In the genomic region with DNA sequence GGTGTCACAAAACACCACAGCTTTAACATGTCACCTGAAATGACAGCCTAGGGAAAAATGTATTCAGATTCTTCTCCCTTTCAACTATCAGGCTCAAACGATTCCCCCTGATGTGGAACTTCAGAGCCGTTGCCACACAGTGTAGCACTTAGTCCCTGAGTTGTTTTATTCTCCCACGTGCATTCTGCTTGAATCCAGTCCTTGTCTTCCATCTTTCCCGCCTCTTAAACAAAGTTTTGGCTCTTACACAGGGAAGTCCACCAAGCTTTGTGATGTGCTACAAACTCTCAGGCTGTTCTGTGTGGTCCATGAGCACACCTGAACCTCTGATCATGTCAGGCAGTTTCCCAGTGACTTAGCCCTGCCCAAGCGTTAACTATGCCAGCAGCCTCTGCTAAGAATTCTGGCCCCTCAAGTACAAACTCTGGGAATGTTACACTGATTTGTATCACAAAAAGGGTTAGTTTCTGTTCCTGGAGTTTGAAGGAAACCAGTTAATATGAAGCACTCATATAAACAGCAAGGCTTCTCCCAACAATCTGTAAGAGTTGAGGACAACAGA, we compare ENCODE assay signal across 1 cellular context.
TF ChIP-seq lines count a peak whose summit lies in the region.

No MANE protein-coding gene starts in this region.

TF ChIP-seq in H1, 55 proteins besides CTCF, POLR2A, EP300 and RAD21:
- TF ChIP-seq TAF7 (optimal IDR thresholded peaks at IDR 0.05; ENCODE audit: borderline replicate concordance, low read depth, low read length) (no peak), CBX8 (IDR thresholded peaks at IDR 0.05; ENCODE audit: borderline replicate concordance, low read depth, low read length) (no peak), TAF1 (IDR thresholded peaks at IDR 0.05; ENCODE audit: low read depth, low read length) (no peak), ZNF274 (IDR thresholded peaks at IDR 0.05; ENCODE audit: borderline replicate concordance, extremely low read depth, low read length) (no peak), RBBP5 (IDR thresholded peaks at IDR 0.05; ENCODE audit: borderline replicate concordance, low read depth, low read length) (no peak), JUN (IDR thresholded peaks at IDR 0.05; ENCODE audit: low read depth, low read length) (no peak), TCF12 (IDR thresholded peaks at IDR 0.05; ENCODE audit: low read depth, low read length) (no peak), KDM4A (IDR thresholded peaks at IDR 0.05; ENCODE audit: low read depth, low read length, severe bottlenecking) (no peak), SP4 (IDR thresholded peaks at IDR 0.05; ENCODE audit: low read length) (no peak), TBP (IDR thresholded peaks at IDR 0.05; ENCODE audit: low read depth, low read length) (no peak), NRF1 (IDR thresholded peaks at IDR 0.05; ENCODE audit: low read depth, low read length) (no peak), NANOG (IDR thresholded peaks at IDR 0.05; ENCODE audit: insufficient read depth, low read depth, low read length, poor library complexity, severe bottlenecking) (no peak), CHD2 (IDR thresholded peaks at IDR 0.05; ENCODE audit: low read length) (no peak), HDAC6 (IDR thresholded peaks at IDR 0.05; ENCODE audit: low read depth, low read length) (no peak), CHD1 (IDR thresholded peaks at IDR 0.05; ENCODE audit: low read depth, low read length) (no peak), SAP30 (IDR thresholded peaks at IDR 0.05; ENCODE audit: insufficient read depth, insufficient replicate concordance, low read length) (no peak)
